Comparison of ENCODE assay signal across 8 cellular contexts in the genomic region with DNA sequence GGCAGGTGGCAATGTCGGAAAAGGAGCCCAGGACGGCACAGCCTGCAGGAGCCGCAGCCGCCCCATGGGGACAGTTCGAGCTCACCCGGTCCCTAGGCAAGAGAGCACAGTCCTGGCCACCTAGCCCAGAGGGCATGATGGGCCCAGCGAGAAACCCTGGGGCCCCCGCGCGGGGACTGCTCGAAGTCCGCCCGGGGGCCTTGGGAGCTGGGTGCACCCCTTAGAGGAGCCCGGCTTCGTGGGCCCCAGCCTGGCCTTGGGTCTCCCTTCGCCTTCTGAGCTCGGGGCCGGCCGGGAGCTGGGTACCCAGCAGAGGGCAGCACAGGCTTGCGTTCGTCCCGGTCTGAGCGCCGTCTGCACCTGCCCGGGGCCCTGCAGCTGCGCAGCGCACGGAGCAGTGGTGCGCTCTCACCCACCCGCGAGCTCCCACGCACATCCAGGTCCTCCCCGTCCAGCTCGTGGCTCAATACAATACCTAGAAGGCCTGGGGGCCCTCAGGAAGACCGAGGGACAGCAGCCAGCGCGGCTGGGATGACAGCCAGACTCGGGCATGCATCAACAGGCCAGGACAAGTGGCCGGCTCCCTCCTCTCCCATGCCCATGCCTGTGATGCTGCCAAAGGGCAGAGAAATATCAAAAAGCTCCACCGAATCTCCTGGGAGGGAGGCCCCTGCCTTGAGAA.
A peak's percentile ranks its signal among the peaks of the same experiment; 100 is the strongest.
DNase-seq lines count a peak whose midpoint lies in the region; ATAC-seq lines count a peak whose summit lies in the region.

No MANE protein-coding gene starts in this region.

- POLR2A ChIA-PET in activated CD4-positive, alpha-beta memory T cell treated with anti-CD3 and anti-CD28 coated beads for 36 hours (lab: Charles Lee) = no interaction called here

- peak; percentile 79 for ATAC-seq in HG03342 (IDR thresholded peaks at IDR 0.05; ENCODE audit: unreplicated experiment)

- no peaks in the 10 kb centered on the region for H3K9me3 Mint-ChIP-seq in activated CD4-positive, alpha-beta memory T cell treated with anti-CD3 and anti-CD28 coated beads for 36 hours

- CTCF ChIA-PET in activated CD4-positive, alpha-beta memory T cell treated with anti-CD3 and anti-CD28 coated beads for 36 hours (lab: Charles Lee) = interaction anchor here (0.6 to 10.9 kb wide), 42 partner anchors 8 to 634 kb away, joined by 3 to 442 read pairs (median 5); a partner anchor contains a TSS

- H3K27ac Mint-ChIP-seq in activated CD4-positive, alpha-beta memory T cell treated with anti-CD3 and anti-CD28 coated beads for 36 hours = no peak overlapping the region

- peaks cover 35% of the 10 kb centered on the region for H3K27me3 Mint-ChIP-seq in activated CD4-positive, alpha-beta memory T cell treated with anti-CD3 and anti-CD28 coated beads for 36 hours

- DNase-seq in AML-193 (lab: John Stamatoyannopoulos, UW) (peak; percentile 11 to 13), GM19238 (ENCODE audit: insufficient read length, low spot score) (peak; percentile 79), NCI-H510A (lab: John Stamatoyannopoulos, UW) (peak; percentile 58), ecto neural progenitor cell (ENCODE audit: low spot score) (peak; percentile 90), lung microvascular endothelial cell (ENCODE audit: low read depth in 2 of 2) (peak; percentile 66 to 82)
- peak; percentile 85 for DNase-seq in activated CD4-positive, alpha-beta memory T cell treated with anti-CD3 and anti-CD28 coated beads for 36 hours
- peak; percentile 33 for DNase-seq in stimulated activated CD8-positive, alpha-beta memory T cell treated with anti-CD3 and anti-CD28 coated beads, Interleukin-12 subunit alpha, Interleukin-12 subunit beta, amount 100 ng/mL, for 4 hours (ENCODE audit: low read depth)

- H3K36me3 Mint-ChIP-seq in activated CD4-positive, alpha-beta memory T cell treated with anti-CD3 and anti-CD28 coated beads for 36 hours = no peaks in the 10 kb centered on the region

- H3K4me3 Mint-ChIP-seq in activated CD4-positive, alpha-beta memory T cell treated with anti-CD3 and anti-CD28 coated beads for 36 hours = no peak overlapping the region

- intact Hi-C loops in activated CD4-positive, alpha-beta memory T cell treated with anti-CD3 and anti-CD28 coated beads for 36 hours (cut with micrococcal nuclease) = loop anchor here (1.0 to 10.0 kb wide), 2 partner anchors 302 to 724 kb away; a partner anchor contains a TSS

- H3K4me1 Mint-ChIP-seq in activated CD4-positive, alpha-beta memory T cell treated with anti-CD3 and anti-CD28 coated beads for 36 hours (ENCODE audit: low read depth) = peaks cover 3% of the 10 kb centered on the region

Comparison
In these comparisons a context has a peak if more than half of its experiments do, and no peak if none do; other contexts are left out.
1. Peak in every context shown above with its lines: DNase-seq and ATAC-seq.
2. DNase-seq: peak in every context shown above with its lines; median percentile 90 in ecto neural progenitor cell; 85 in activated CD4-positive, alpha-beta memory T cell treated with anti-CD3 and anti-CD28 coated beads for 36 hours; 79 in GM19238; 74 in lung microvascular endothelial cell; 58 in NCI-H510A; 33 in stimulated activated CD8-positive, alpha-beta memory T cell treated with anti-CD3 and anti-CD28 coated beads, Interleukin-12 subunit alpha, Interleukin-12 subunit beta, amount 100 ng/mL, for 4 hours; 12 in AML-193.